18 cellular contexts compared by ENCODE assay signal in genomic region chr4:40423735-40424134, GRCh38.
DNase-seq lines count a peak whose midpoint lies in the region; FAIRE-seq lines count a peak whose summit lies in the region.
"Had no signal": no experiment of that assay in that cellular context is flagged by ENCODE, and none has a peak within 500 bp of the region (broad histone marks: within the 10 kb centered on the region; RNA-seq: fewer than 3 reads in every experiment).

No MANE protein-coding gene starts in this region.

- DNase-seq in ELR (ENCODE audit: low read depth) (peak; percentile 42), RCC 7860 (ENCODE audit: low spot score) (peak; percentile 48), fibroblast of peridontal ligament (ENCODE audit: extremely low read depth) (peak; percentile 43), skeletal muscle cell (ENCODE audit: low read depth) (peak; percentile 38), NCI-H1105 treated with DMSO at 0.1 percent for 48 hours (lab: John Stamatoyannopoulos, UW) (no peak), HuH-7.5 (ENCODE audit: low spot score) (no peak), nucleus accumbens (lab: John Stamatoyannopoulos, UW) (no peak)
- DNase-seq in stimulated activated CD4-positive, alpha-beta T cell treated with anti-CD3 and anti-CD28 coated beads, Interleukin-12 subunit alpha, Interleukin-12 subunit beta, amount 100 ng/mL, for 4 hours = no peak
- DNase-seq: activated naive CD4-positive, alpha-beta T cell treated with Interleukin-2 at 50 U/mL for 16 hours; CD4-positive, CD25-positive, alpha-beta regulatory T cell; DMS79 treated with DMSO at 0.1 percent for 48 hours; NCI-H1417 treated with DMSO at 0.1 percent for 48 hours; NCI-H510A; ovary; T1000 had no signal

- no peak overlapping the region for H3K4me3 ChIP-seq in skeletal muscle cell (ENCODE audit: low read depth, low read length)
- H3K4me3 ChIP-seq: breast epithelium, esophagus muscularis mucosa, ovary, SJSA1 had no signal

- peak; percentile 51 for FAIRE-seq in RCC 7860 (lab: Jason Lieb, UNC)

Comparison
In these comparisons a context has a peak if more than half of its experiments do, and no peak if none do; other contexts are left out.
1. DNase-seq: peak in ELR (single experiment), RCC 7860 (single experiment), fibroblast of peridontal ligament (single experiment) and skeletal muscle cell (single experiment); none in NCI-H1105 treated with DMSO at 0.1 percent for 48 hours (single experiment), HuH-7.5 (single experiment), stimulated activated CD4-positive, alpha-beta T cell treated with anti-CD3 and anti-CD28 coated beads, Interleukin-12 subunit alpha, Interleukin-12 subunit beta, amount 100 ng/mL, for 4 hours (single experiment) and nucleus accumbens (0 of 56).